In the genomic region with DNA sequence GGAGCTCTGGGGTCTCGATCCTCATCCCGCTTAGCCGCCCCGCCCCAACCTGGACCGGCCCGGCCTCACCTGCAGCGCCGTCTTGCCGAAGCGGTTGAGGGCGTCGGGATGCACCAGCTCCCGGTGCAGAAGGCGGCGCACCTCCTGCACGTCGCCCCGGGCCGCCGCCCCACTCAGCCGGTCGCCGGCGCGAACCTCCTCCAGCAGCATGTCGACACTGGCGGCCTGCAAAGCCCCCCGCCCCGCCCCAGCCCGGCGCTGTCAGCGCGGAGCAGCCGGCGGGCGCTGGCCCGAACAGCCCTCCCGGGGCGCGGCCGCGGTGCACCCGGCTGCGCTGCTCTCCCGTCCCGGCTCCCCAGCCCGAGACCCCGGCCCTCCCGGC, we compare ENCODE assay signal across 1 cellular context.
TF ChIP-seq lines count a peak whose summit lies in the region.

No MANE protein-coding gene starts in this region.

TF ChIP-seq in K562, 482 proteins besides CTCF, POLR2A, EP300 and RAD21 (continues in another document):
- TF ChIP-seq ZNF217 (CRISPR knock-in tag; IDR thresholded peaks at IDR 0.05) (no peak), RBM22 (IDR thresholded peaks at IDR 0.05; ENCODE audit: low read depth, low read length, poor library complexity, severe bottlenecking) (no peak), FOXA3 (CRISPR knock-in tag; conservative IDR thresholded peaks at IDR 0.05 in 1 of 2, IDR thresholded peaks at IDR 0.05 in 1 of 2) (peak in 1 of 2 experiments; percentile 45; a peak in 1 of 4 replicates), ETV6 (IDR thresholded peaks at IDR 0.05; ENCODE audit: borderline replicate concordance in 1 of 2, low read depth in 2 of 2, low read length in 1 of 2) (no peak), ETV6 (CRISPR knock-in tag; IDR thresholded peaks at IDR 0.05; ENCODE audit: borderline replicate concordance) (no peak), NR3C1 (CRISPR knock-in tag; IDR thresholded peaks at IDR 0.05) (no peak), IRF9 (tag; IDR thresholded peaks at IDR 0.05) (no peak), MLX (CRISPR knock-in tag; conservative IDR thresholded peaks at IDR 0.05) (no peak), ATF1 (CRISPR knock-in tag; IDR thresholded peaks at IDR 0.05) (0 out of 2 replicates have a peak, but pooled peaks have one; percentile 13), ATF1 (tag; IDR thresholded peaks at IDR 0.05) (no peak), MXD1 (CRISPR knock-in tag; IDR thresholded peaks at IDR 0.05; ENCODE audit: borderline replicate concordance, poor library complexity, severe bottlenecking) (no peak), XRCC4 (IDR thresholded peaks at IDR 0.05; ENCODE audit: extremely low read depth, insufficient read depth, insufficient read length) (no peak), ZNF318 (IDR thresholded peaks at IDR 0.05; ENCODE audit: borderline replicate concordance in 1 of 2, low read depth in 1 of 2) (no peak), NCOA1 (IDR thresholded peaks at IDR 0.05; ENCODE audit: low read depth) (no peak), SMARCA4 (IDR thresholded peaks at IDR 0.05) (no peak), MTA2 (IDR thresholded peaks at IDR 0.05; ENCODE audit: low read depth) (no peak), ZNF133 (CRISPR knock-in tag; IDR thresholded peaks at IDR 0.05) (no peak), ZNF586 (CRISPR knock-in tag; conservative IDR thresholded peaks at IDR 0.05) (no peak), L3MBTL2 (IDR thresholded peaks at IDR 0.05) (peak; percentile 19; the same call in 1 of the 2 replicates), NFE2L1 (tag; IDR thresholded peaks at IDR 0.05; ENCODE audit: borderline replicate concordance, low read depth) (no peak), EHMT2 (IDR thresholded peaks at IDR 0.05) (no peak), SAFB (IDR thresholded peaks at IDR 0.05; ENCODE audit: borderline replicate concordance, low read depth, low read length) (no peak), SAFB2 (IDR thresholded peaks at IDR 0.05; ENCODE audit: borderline replicate concordance, low read depth, low read length, severe bottlenecking) (no peak), PHF8 (IDR thresholded peaks at IDR 0.05; ENCODE audit: borderline replicate concordance, low read length) (no peak), ELF4 (CRISPR knock-in tag; IDR thresholded peaks at IDR 0.05) (no peak), ZNF57 (CRISPR knock-in tag; IDR thresholded peaks at IDR 0.05) (no peak), SNAPC5 (CRISPR knock-in tag; IDR thresholded peaks at IDR 0.05) (no peak), RBM39 (optimal IDR thresholded peaks at IDR 0.05; ENCODE audit: low read depth, low read length) (no peak), BRCA1 (IDR thresholded peaks at IDR 0.05) (no peak), BRCA1 (CRISPR knock-in tag; IDR thresholded peaks at IDR 0.05) (no peak), FUS (optimal IDR thresholded peaks at IDR 0.05; ENCODE audit: low read depth, low read length) (no peak), THAP12 (CRISPR knock-in tag; IDR thresholded peaks at IDR 0.05) (no peak; the same call in 1 of the 2 replicates), MYBL2 (IDR thresholded peaks at IDR 0.05; ENCODE audit: low read depth) (no peak), MYBL2 (CRISPR knock-in tag; IDR thresholded peaks at IDR 0.05; ENCODE audit: borderline replicate concordance) (no peak), POU5F1 (IDR thresholded peaks at IDR 0.05; ENCODE audit: borderline replicate concordance, low read depth, low read length, partially characterized antibody) (no peak), DIDO1 (tag; IDR thresholded peaks at IDR 0.05; ENCODE audit: low read depth) (no peak), ZFPM2 (CRISPR knock-in tag; IDR thresholded peaks at IDR 0.05) (no peak)
- TF ChIP-seq, protein P1, sequence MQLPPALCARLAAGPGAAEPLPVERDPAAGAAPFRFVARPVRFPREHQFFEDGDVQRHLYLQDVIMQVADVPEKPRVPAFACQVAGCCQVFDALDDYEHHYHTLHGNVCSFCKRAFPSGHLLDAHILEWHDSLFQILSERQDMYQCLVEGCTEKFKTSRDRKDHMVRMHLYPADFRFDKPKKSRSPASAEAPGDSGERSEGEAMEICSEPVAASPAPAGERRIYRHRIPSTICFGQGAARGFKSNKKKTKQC (CRISPR knock-in tag; IDR thresholded peaks at IDR 0.05): no peak
- TF ChIP-seq, protein P2, sequence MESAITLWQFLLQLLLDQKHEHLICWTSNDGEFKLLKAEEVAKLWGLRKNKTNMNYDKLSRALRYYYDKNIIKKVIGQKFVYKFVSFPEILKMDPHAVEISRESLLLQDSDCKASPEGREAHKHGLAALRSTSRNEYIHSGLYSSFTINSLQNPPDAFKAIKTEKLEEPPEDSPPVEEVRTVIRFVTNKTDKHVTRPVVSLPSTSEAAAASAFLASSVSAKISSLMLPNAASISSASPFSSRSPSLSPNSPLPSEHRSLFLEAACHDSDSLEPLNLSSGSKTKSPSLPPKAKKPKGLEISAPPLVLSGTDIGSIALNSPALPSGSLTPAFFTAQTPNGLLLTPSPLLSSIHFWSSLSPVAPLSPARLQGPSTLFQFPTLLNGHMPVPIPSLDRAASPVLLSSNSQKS (CRISPR knock-in tag; IDR thresholded peaks at IDR 0.05): no peak
- TF ChIP-seq, protein P3, sequence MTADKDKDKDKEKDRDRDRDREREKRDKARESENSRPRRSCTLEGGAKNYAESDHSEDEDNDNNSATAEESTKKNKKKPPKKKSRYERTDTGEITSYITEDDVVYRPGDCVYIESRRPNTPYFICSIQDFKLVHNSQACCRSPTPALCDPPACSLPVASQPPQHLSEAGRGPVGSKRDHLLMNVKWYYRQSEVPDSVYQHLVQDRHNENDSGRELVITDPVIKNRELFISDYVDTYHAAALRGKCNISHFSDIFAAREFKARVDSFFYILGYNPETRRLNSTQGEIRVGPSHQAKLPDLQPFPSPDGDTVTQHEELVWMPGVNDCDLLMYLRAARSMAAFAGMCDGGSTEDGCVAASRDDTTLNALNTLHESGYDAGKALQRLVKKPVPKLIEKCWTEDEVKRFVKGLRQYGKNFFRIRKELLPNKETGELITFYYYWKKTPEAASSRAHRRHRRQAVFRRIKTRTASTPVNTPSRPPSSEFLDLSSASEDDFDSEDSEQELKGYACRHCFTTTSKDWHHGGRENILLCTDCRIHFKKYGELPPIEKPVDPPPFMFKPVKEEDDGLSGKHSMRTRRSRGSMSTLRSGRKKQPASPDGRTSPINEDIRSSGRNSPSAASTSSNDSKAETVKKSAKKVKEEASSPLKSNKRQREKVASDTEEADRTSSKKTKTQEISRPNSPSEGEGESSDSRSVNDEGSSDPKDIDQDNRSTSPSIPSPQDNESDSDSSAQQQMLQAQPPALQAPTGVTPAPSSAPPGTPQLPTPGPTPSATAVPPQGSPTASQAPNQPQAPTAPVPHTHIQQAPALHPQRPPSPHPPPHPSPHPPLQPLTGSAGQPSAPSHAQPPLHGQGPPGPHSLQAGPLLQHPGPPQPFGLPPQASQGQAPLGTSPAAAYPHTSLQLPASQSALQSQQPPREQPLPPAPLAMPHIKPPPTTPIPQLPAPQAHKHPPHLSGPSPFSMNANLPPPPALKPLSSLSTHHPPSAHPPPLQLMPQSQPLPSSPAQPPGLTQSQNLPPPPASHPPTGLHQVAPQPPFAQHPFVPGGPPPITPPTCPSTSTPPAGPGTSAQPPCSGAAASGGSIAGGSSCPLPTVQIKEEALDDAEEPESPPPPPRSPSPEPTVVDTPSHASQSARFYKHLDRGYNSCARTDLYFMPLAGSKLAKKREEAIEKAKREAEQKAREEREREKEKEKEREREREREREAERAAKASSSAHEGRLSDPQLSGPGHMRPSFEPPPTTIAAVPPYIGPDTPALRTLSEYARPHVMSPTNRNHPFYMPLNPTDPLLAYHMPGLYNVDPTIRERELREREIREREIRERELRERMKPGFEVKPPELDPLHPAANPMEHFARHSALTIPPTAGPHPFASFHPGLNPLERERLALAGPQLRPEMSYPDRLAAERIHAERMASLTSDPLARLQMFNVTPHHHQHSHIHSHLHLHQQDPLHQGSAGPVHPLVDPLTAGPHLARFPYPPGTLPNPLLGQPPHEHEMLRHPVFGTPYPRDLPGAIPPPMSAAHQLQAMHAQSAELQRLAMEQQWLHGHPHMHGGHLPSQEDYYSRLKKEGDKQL (CRISPR knock-in tag; IDR thresholded peaks at IDR 0.05; ENCODE audit: borderline replicate concordance): no peak
